In genomic region chr10:70815504-70816219, GRCh38 we compare ENCODE assay signal across 8 cellular contexts. TPM values are rescaled to one million over a fixed set of nuclear protein-coding genes. Genes with fewer than 3 reads are reported as not detected.
DNase-seq lines count a peak whose midpoint lies in the region; ATAC-seq and TF ChIP-seq lines count a peak whose summit lies in the region.

TSS of gene SGPL1 (plus strand) at chr10:70815948. CDS start at chr10:70816854, 906 bp downstream.

- H3K4me1 Mint-ChIP-seq in CD4-positive, alpha-beta memory T cell: peaks cover 23 to 55% (median 39%) of the 10 kb centered on the region in 4 donors

- no peaks in the 10 kb centered on the region for H3K27me3 Mint-ChIP-seq in CD4-positive, alpha-beta memory T cell

- H2AFZ ChIP-seq in OCI-LY1 (ENCODE audit: low read length): no peak within 1 kb of the TSS

- H3K4me1 ChIP-seq in CD4-positive, alpha-beta memory T cell (ENCODE audit: insufficient read depth, low read length): peaks cover 28% of the 10 kb centered on the region
- peaks cover 12% of the 10 kb centered on the region for H3K4me1 ChIP-seq in OCI-LY1 (ENCODE audit: insufficient read depth, low read length, severe bottlenecking)
- H3K4me1 ChIP-seq in mononuclear cell (ENCODE audit: insufficient read depth, low read length): peaks cover 14% of the 10 kb centered on the region

- peak; percentile 74 to 87 (median 83) for DNase-seq in CD4-positive, alpha-beta memory T cell
- DNase-seq in activated T-cell treated with anti-CD3 and anti-CD28 coated beads for 24 hours (ENCODE audit: low read depth) (peak; percentile 83), epidermal melanocyte (ENCODE audit: insufficient read length, low spot score) (peak; percentile 90)
- peak; percentile 79 to 89 for DNase-seq in stimulated activated CD8-positive, alpha-beta memory T cell treated with anti-CD3 and anti-CD28 coated beads, Interleukin-2, amount 100 ng/mL, for 48 hours (ENCODE audit: low read depth in 2 of 2)

- peak within 1 kb of the TSS; percentile 95 for H3K4me2 ChIP-seq in OCI-LY1 (ENCODE audit: low read length)

- H3K79me2 ChIP-seq in OCI-LY1 (ENCODE audit: insufficient read depth, low read length): no peaks in the 10 kb centered on the region

- TF ChIP-seq CTCF in OCI-LY1 (IDR thresholded peaks at IDR 0.05; ENCODE audit: low read length): peak; percentile 86

- H3K27ac ChIP-seq in CD4-positive, alpha-beta memory T cell (ENCODE audit: low read depth, low read length): peak within 1 kb of the TSS; percentile 44
- no peak within 1 kb of the TSS for H3K27ac ChIP-seq in OCI-LY1 (ENCODE audit: low read depth, low read length, poor library complexity, severe bottlenecking)

- no peaks in the 10 kb centered on the region for H3K36me3 ChIP-seq in CD4-positive, alpha-beta memory T cell (ENCODE audit: insufficient read depth, low read length)
- H3K36me3 ChIP-seq in OCI-LY1 (ENCODE audit: insufficient read depth, low read length): no peaks in the 10 kb centered on the region

- H3F3A ChIP-seq in OCI-LY1 (ENCODE audit: insufficient read depth, low read length): no peaks in the 10 kb centered on the region

- H3K27me3 ChIP-seq in CD4-positive, alpha-beta memory T cell (ENCODE audit: insufficient read depth, low read length): no peaks in the 10 kb centered on the region
- H3K27me3 ChIP-seq in OCI-LY1 (ENCODE audit: insufficient read depth, low read length) (no peaks in the 10 kb centered on the region), mononuclear cell (ENCODE audit: insufficient read depth, low read length) (no peaks in the 10 kb centered on the region)

- H4K20me1 ChIP-seq in OCI-LY1 (ENCODE audit: insufficient read depth, low read length): no peaks in the 10 kb centered on the region

- peak within 1 kb of the TSS; percentile 87 to 96 (median 91) for H3K27ac Mint-ChIP-seq in CD4-positive, alpha-beta memory T cell

- H3K9me3 ChIP-seq in CD4-positive, alpha-beta memory T cell (ENCODE audit: control insufficient read depth in 1 of 2, low read length in 2 of 2): no peaks in the 10 kb centered on the region
- H3K9me3 ChIP-seq in OCI-LY1 (ENCODE audit: low read length): no peaks in the 10 kb centered on the region
- no peaks in the 10 kb centered on the region for H3K9me3 ChIP-seq in mononuclear cell (ENCODE audit: low read depth, low read length)

- POLR2A ChIA-PET in CD4-positive, alpha-beta memory T cell (lab: Charles Lee; ENCODE audit: partially characterized antibody): interaction anchor here (1.2 kb wide), 2 partner anchors 58 to 338 kb away, joined by 3 to 4 read pairs; no protein-coding TSS in a partner anchor

- peak within 1 kb of the TSS; percentile 76 for H3K9ac ChIP-seq in OCI-LY1 (ENCODE audit: low read length)

- H3K4me3 Mint-ChIP-seq in CD4-positive, alpha-beta memory T cell: peak within 1 kb of the TSS; percentile 87 to 95 (median 92)

- no peaks in the 10 kb centered on the region for H3K9me3 Mint-ChIP-seq in CD4-positive, alpha-beta memory T cell

- H3K36me3 Mint-ChIP-seq in CD4-positive, alpha-beta memory T cell: peaks cover 12 to 19% of the 10 kb centered on the region in 2 donors

- CTCF ChIA-PET in CD4-positive, alpha-beta memory T cell (lab: Charles Lee; ENCODE audit: partially characterized antibody): interaction anchor here (0.9 to 3.4 kb wide), 9 partner anchors 18 to 88 kb away, joined by 3 to 19 read pairs (median 5); no protein-coding TSS in a partner anchor

- ATAC-seq in GM19328 (IDR thresholded peaks at IDR 0.05; ENCODE audit: unreplicated experiment) (peak; percentile 87), HG03520 (IDR thresholded peaks at IDR 0.05; ENCODE audit: unreplicated experiment) (peak; percentile 92)

- H3K4me3 ChIP-seq in CD4-positive, alpha-beta memory T cell (ENCODE audit: low read length in 2 of 2): peak within 1 kb of the TSS; percentile 26 to 72
- peak within 1 kb of the TSS; percentile 84 for H3K4me3 ChIP-seq in OCI-LY1 (ENCODE audit: low read depth, low read length, poor library complexity, severe bottlenecking)
- H3K4me3 ChIP-seq in mononuclear cell (ENCODE audit: low read length): peak within 1 kb of the TSS; percentile 67

- intact Hi-C loops in CD4-positive, alpha-beta memory T cell (cut with micrococcal nuclease): loop anchor here (1.0 to 10.0 kb wide), 3 partner anchors 65 to 959 kb away; partner anchors contain the start of gene VSIR

- H3K9me2 ChIP-seq in OCI-LY1 (ENCODE audit: low read depth, low read length): no peaks in the 10 kb centered on the region

RNA-seq across cellular contexts. Expression of gene SGPL1, which starts in this region (rescaled TPM):
- total RNA-seq in CD4-positive, alpha-beta memory T cell: 10 to 100 TPM; 29.6 to 32.2 TPM
- polyA plus RNA-seq in CD4-positive, alpha-beta memory T cell: 10 to 100 TPM; 14.3 to 14.7 TPM
- total RNA-seq in mononuclear cell: 25.6 TPM
